ENCODE assay signal across 8 cellular contexts in the genomic region with DNA sequence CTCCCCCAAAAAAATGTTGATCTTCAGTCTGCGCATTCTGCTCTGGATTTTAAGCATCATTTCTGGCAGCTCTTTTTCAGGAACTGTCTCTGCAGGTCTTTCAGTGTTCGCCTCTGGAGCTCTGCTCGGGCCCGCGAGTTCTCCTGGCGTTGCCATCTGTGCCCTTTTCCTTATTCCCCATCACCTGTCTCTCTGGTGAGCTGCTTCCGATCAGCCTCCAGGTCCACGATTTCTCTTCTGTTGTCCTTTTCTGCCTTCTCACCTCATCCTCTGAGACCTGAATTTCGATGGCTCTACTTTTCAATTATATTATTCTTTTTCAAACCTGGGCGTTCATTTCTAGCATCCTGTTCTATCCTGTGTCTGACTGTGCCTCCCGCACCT. TPM values are rescaled to one million over a fixed set of nuclear protein-coding genes. Genes with fewer than 3 reads are reported as not detected.
DNase-seq lines count a peak whose midpoint lies in the region; ATAC-seq and TF ChIP-seq lines count a peak whose summit lies in the region.

No MANE protein-coding gene starts in this region.

- DNase-seq in DMS53 treated with DMSO at 0.1 percent for 48 hours (lab: John Stamatoyannopoulos, UW; ENCODE audit: unreplicated experiment): peak; percentile 49
- no peak for DNase-seq in PC-3
- DNase-seq in progenitor cell of endocrine pancreas (ENCODE audit: low spot score, unreplicated experiment): no peak
- no peak for DNase-seq in HT-29 (ENCODE audit: low spot score)
- no peak for DNase-seq in Ammon's horn (ENCODE audit: low spot score)

- no peaks in the 10 kb centered on the region for H4K20me1 ChIP-seq in PC-3 (ENCODE audit: low read length)

- H3K36me3 Mint-ChIP-seq in progenitor cell of endocrine pancreas (ENCODE audit: insufficient read depth): peaks cover 8% of the 10 kb centered on the region

- peak overlapping the region; percentile 96 for H3K27ac Mint-ChIP-seq in progenitor cell of endocrine pancreas

- H3K27me3 Mint-ChIP-seq in progenitor cell of endocrine pancreas: peaks cover 9% of the 10 kb centered on the region

- POLR2A ChIA-PET in PC-3 (lab: Charles Lee; ENCODE audit: unreplicated experiment): no interaction called here

- H3K4me2 ChIP-seq in PC-3 (ENCODE audit: low read length): peak overlapping the region; percentile 92

- peak overlapping the region; percentile 67 for H3K9ac ChIP-seq in PC-3 (ENCODE audit: low read length)

- H3K4me3 ChIP-seq in PC-3 (ENCODE audit: low read length) (peak overlapping the region; percentile 71), esophagus (ENCODE audit: low read depth in 1 of 2, low read length in 2 of 2) (peak overlapping the region; percentile 45 to 61)

- no peak overlapping the region for H3K27ac ChIP-seq in PC-3 (ENCODE audit: low read length)
- peak overlapping the region; percentile 85 to 90 for H3K27ac ChIP-seq in esophagus (ENCODE audit: low read depth in 2 of 2, low read length in 1 of 2)

- no peaks in the 10 kb centered on the region for H3F3A ChIP-seq in PC-3 (ENCODE audit: low read length, unreplicated experiment)

- TF ChIP-seq CTCF in PC-3 (conservative IDR thresholded peaks at IDR 0.05; ENCODE audit: low read depth, low read length) (no peak), progenitor cell of endocrine pancreas (IDR thresholded peaks at IDR 0.05; ENCODE audit: unreplicated experiment) (no peak)

- H3K27me3 ChIP-seq in PC-3 (ENCODE audit: low read length) (no peaks in the 10 kb centered on the region), esophagus (ENCODE audit: control insufficient read depth in 1 of 2, insufficient read depth in 2 of 2, low read length in 2 of 2) (no peaks in the 10 kb centered on the region)

- 17 to 21% methylated on average over 11 of the region's 11 CpGs for WGBS in esophagus, 2 donors

- H3K36me3 ChIP-seq in PC-3 (ENCODE audit: low read depth, low read length) (no peaks in the 10 kb centered on the region), esophagus (ENCODE audit: control insufficient read depth in 2 of 2, insufficient read depth in 2 of 2, low read length in 1 of 2) (no peaks in the 10 kb centered on the region)

- ATAC-seq in PC-3 (no peak), GM18873 (IDR thresholded peaks at IDR 0.05; ENCODE audit: low FRiP score, unreplicated experiment) (no peak), HG02798 (IDR thresholded peaks at IDR 0.05; ENCODE audit: poor library complexity, unreplicated experiment) (no peak)

- TSS peak; percentile 49 for BruUV-seq in PC-3 (replicated peaks; lab: Mats Ljungman, UMichigan)

- H3K9me3 Mint-ChIP-seq in progenitor cell of endocrine pancreas (ENCODE audit: low read depth): no peaks in the 10 kb centered on the region

- no peaks in the 10 kb centered on the region for H3K9me2 ChIP-seq in PC-3 (replicated peaks; ENCODE audit: low read length)

- H3K9me3 ChIP-seq in PC-3 (ENCODE audit: low read length) (no peaks in the 10 kb centered on the region), esophagus (ENCODE audit: control insufficient read depth in 2 of 2, insufficient read depth in 1 of 2, low read depth in 1 of 2, low read length in 1 of 2) (no peaks in the 10 kb centered on the region)

- peaks cover 6% of the 10 kb centered on the region for H3K4me1 Mint-ChIP-seq in progenitor cell of endocrine pancreas (ENCODE audit: low read depth)

- H2AFZ ChIP-seq in PC-3 (ENCODE audit: low read length): peak overlapping the region; percentile 100

- H3K4me1 ChIP-seq in PC-3 (ENCODE audit: insufficient read depth, low read length) (peaks cover 14% of the 10 kb centered on the region; the same call in 1 of the 2 replicates), esophagus (ENCODE audit: control insufficient read depth in 2 of 2, insufficient read depth in 2 of 2, low read length in 1 of 2) (peaks cover 0 to 2% of the 10 kb centered on the region in 2 donors)

- H3K4me3 Mint-ChIP-seq in progenitor cell of endocrine pancreas (ENCODE audit: low read depth): peak overlapping the region; percentile 85

- CTCF ChIA-PET in PC-3 (lab: Charles Lee): no interaction called here

- intact Hi-C loops in PC-3 (cut with micrococcal nuclease): no loop called here

- no peaks in the 10 kb centered on the region for H3K79me2 ChIP-seq in PC-3 (ENCODE audit: low read length)

RNA-seq across cellular contexts. Expression of a gene that starts 0.6 kb away (rescaled TPM):
- total RNA-seq in PC-3 (2014; rRNA removed): 0.22 and 2.7 TPM in 2 replicates
- 10 to 100 TPM; 28.7 to 29.5 TPM for polyA plus RNA-seq in esophagus
- total RNA-seq in progenitor cell of endocrine pancreas: 43.8 and 52.8 TPM in 2 replicates
- 9.3 and 12.6 TPM in 2 replicates for total RNA-seq in HT-29 (2014; rRNA removed; shearing (Covaris generic))

RNA-seq across cellular contexts. Expression of a gene that starts 41.7 kb away (rescaled TPM):
- 153 and 177 TPM in 2 replicates for total RNA-seq in PC-3 (2014; rRNA removed)
- 100 to 1,000 TPM; 140 to 189 TPM for polyA plus RNA-seq in esophagus
- 185 and 208 TPM in 2 replicates for total RNA-seq in progenitor cell of endocrine pancreas
- 392 and 436 TPM in 2 replicates for total RNA-seq in HT-29 (2014; rRNA removed; shearing (Covaris generic))
